ENCODE assay signal across 26 cellular contexts in genomic region chr15:49720221-49720620, GRCh38.
"Had no signal": no experiment of that assay in that cellular context is flagged by ENCODE, and none has a peak within 500 bp of the region (broad histone marks: within the 10 kb centered on the region; RNA-seq: fewer than 3 reads in every experiment).

No MANE protein-coding gene starts in this region.

- H3K9me3 ChIP-seq: adrenal gland, body of pancreas, lower lobe of right lung, sigmoid colon, testis, transverse colon had no signal

- H3K4me3 ChIP-seq: adrenal gland, body of pancreas, coronary artery, dorsolateral prefrontal cortex, lower lobe of right lung, sigmoid colon, SK-N-MC, testis, transverse colon had no signal

- DNase-seq: activated CD4-positive, alpha-beta T cell treated with anti-CD3 and anti-CD28 coated beads for 4 hours; activated CD4-positive, alpha-beta T cell treated with anti-CD3 and anti-CD28 coated beads, Interleukin-2, amount 50 U/mL, for 4 hours; activated naive CD4-positive, alpha-beta T cell treated with Interleukin-2 at 50 U/mL for 16 hours; activated T-cell treated with anti-CD3 and anti-CD28 coated beads for 4 hours; activated T-cell treated with anti-CD3 and anti-CD28 coated beads, Interleukin-2, amount 50 U/mL, for 72 hours; adrenal gland; aorta; body of pancreas; dorsolateral prefrontal cortex; effector memory CD4-positive, alpha-beta T cell; head of caudate nucleus; hypothalamus; immature natural killer cell; lower lobe of right lung; mesendoderm; natural killer cell; sigmoid colon; small intestine; stimulated activated CD4-positive, alpha-beta T cell treated with anti-CD3 and anti-CD28 coated beads, Interleukin-4, amount 100 ng/mL, for 24 hours; stimulated activated naive CD8-positive, alpha-beta T cell treated with anti-CD3 and anti-CD28 coated beads, Interleukin-15, amount 100 ng/mL, for 72 hours; testis; transverse colon had no signal

- H3K27me3 ChIP-seq: adrenal gland, body of pancreas, dorsolateral prefrontal cortex, sigmoid colon, testis, transverse colon had no signal

- H3K27ac ChIP-seq: body of pancreas, lower lobe of right lung, sigmoid colon, SK-N-MC, testis, transverse colon, VCaP had no signal

- H3K4me1 ChIP-seq: body of pancreas, sigmoid colon, testis, transverse colon had no signal

- ATAC-seq: activated T-cell treated with anti-CD3 and anti-CD28 coated beads, Interleukin-2, amount 50 U/mL, for 72 hours; body of pancreas; lower lobe of right lung; natural killer cell; stimulated activated effector memory CD8-positive, alpha-beta T cell treated with anti-CD3 and anti-CD28 coated beads, Interleukin-12 subunit alpha, Interleukin-12 subunit beta, amount 100 ng/mL, for 72 hours; stimulated activated naive CD8-positive, alpha-beta T cell treated with anti-CD3 and anti-CD28 coated beads, Interleukin-15, amount 100 ng/mL, for 72 hours had no signal

- H3K36me3 ChIP-seq: adrenal gland, lower lobe of right lung, sigmoid colon, transverse colon had no signal
